Comparison of ENCODE assay signal across 19 cellular contexts in the genomic region with DNA sequence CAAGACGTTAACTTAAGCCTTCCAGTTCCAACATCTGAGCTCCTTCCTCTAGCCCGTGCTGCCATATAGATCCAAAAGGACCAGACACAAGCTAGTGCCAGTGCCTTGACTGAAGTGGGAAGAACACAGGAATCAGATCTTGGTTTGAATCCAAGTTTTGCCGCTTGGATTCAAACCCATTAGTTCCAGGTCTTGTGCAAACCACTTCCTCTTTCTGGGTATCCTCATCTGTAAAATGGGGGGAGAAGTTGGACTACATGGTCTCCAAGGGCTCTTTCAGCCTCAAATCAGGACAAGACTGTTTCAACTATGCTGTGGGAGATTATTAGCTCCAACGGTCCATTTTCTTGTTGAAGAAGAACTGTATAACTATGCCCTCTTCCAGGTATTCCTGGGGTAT. TPM values are rescaled to one million over a fixed set of nuclear protein-coding genes. Genes with fewer than 3 reads are reported as not detected.
A peak's percentile ranks its signal among the peaks of the same experiment; 100 is the strongest.
DNase-seq lines count a peak whose midpoint lies in the region; ATAC-seq, FAIRE-seq and TF ChIP-seq lines count a peak whose summit lies in the region.
"Had no signal": no experiment of that assay in that cellular context is flagged by ENCODE, and none has a peak within 500 bp of the region (broad histone marks: within the 10 kb centered on the region; RNA-seq: fewer than 3 reads in every experiment).

No MANE protein-coding gene starts in this region.

- TF ChIP-seq CTCF in NB4 (IDR thresholded peaks at IDR 0.05; ENCODE audit: low read depth, low read length) (no peak), GM12878 (IDR thresholded peaks at IDR 0.05 in 2 of 3, conservative IDR thresholded peaks at IDR 0.05 in 1 of 3; ENCODE audit: control insufficient read depth in 2 of 3, extremely low read depth in 1 of 3, insufficient read depth in 1 of 3, low read depth in 3 of 3, low read length in 3 of 3) (no peak), parathyroid adenoma (IDR thresholded peaks at IDR 0.05) (no peak)

- CTCF ChIA-PET in GM12878 (lab: Yijun Ruan, JAX), result no interaction called here

- in situ Hi-C loops in GM12878 (cut with MboI), result no loop called here

- H2AFZ ChIP-seq in GM12878 (ENCODE audit: control insufficient read depth, low read depth, low read length), result no peak overlapping the region
- H2AFZ ChIP-seq in parathyroid adenoma, result no peak overlapping the region

- H3K9me3 ChIP-seq in GM12878 (replicated peaks; ENCODE audit: control insufficient read depth, insufficient read depth, low read length) (no peaks in the 10 kb centered on the region), parathyroid adenoma (ENCODE audit: control insufficient read depth, low read length) (no peaks in the 10 kb centered on the region)
- H3K9me3 ChIP-seq: Caco-2 had no signal

- SMC1A ChIA-PET in GM12878 (lab: Charles Lee; ENCODE audit: uncharacterized antibody, unreplicated experiment), result no interaction called here

- TF ChIP-seq POLR2A in GM12891 (IDR thresholded peaks at IDR 0.05; ENCODE audit: low read depth, low read length) (no peak), NB4 (IDR thresholded peaks at IDR 0.05; ENCODE audit: extremely low read depth, insufficient read length) (no peak), GM12878 (IDR thresholded peaks at IDR 0.05; ENCODE audit: low read depth, low read length) (no peak)

- FAIRE-seq in GM12891 (lab: Jason Lieb, UNC) (no peak), GM12878 (lab: Jason Lieb, UNC) (no peak), GM19239 (lab: Jason Lieb, UNC) (no peak)
- FAIRE-seq: D721Med, G401.6, HTR-8/SVneo had no signal

- no TSS peak for BruUV-seq in GM12878 (replicated peaks; lab: Mats Ljungman, UMichigan)

- H3K9ac ChIP-seq in GM12878 (ENCODE audit: control insufficient read depth, insufficient read depth, low read length), result no peak overlapping the region
- no peak overlapping the region for H3K9ac ChIP-seq in parathyroid adenoma
- H3K9ac ChIP-seq: BLaER1 treated with 17β-estradiol and CSF1 and Interleukin-3, amounts not matched to agents 10 nM and 100 nM had no signal

- DNase-seq in GM12891 (ENCODE audit: insufficient read length, low spot score) (no peak), NB4 (ENCODE audit: low read depth) (peak; percentile 13), GM12878 (ENCODE audit: low read depth, low spot score) (no peak), GM19239 (ENCODE audit: insufficient read length, low spot score) (no peak), SHP77 (lab: John Stamatoyannopoulos, UW) (no peak)
- DNase-seq in activated CD4-positive, CD25-positive, alpha-beta regulatory T cell treated with anti-CD3 and anti-CD28 coated beads, Interleukin-2, amount 50 U/mL, for 72 hours, result no peak
- DNase-seq: Caco-2; CD4-positive, CD25-positive, alpha-beta regulatory T cell; CD8-positive, alpha-beta memory T cell; GOT3; H7; HFFc6; IMR-90 had no signal

- H3K79me2 ChIP-seq in GM12878 (ENCODE audit: control insufficient read depth, insufficient read depth, low read length) (no peaks in the 10 kb centered on the region), parathyroid adenoma (no peaks in the 10 kb centered on the region)

- H4K20me1 ChIP-seq in GM12878 (ENCODE audit: control insufficient read depth, insufficient read depth), result no peaks in the 10 kb centered on the region

- WGBS in GM12878 (ENCODE audit: insufficient coverage, insufficient replicate concordance, low lambda C conversion rate, missing lambda C conversion rate), result 90% methylated on average over 4 of the region's 4 CpGs

- no peak for TF ChIP-seq EP300 in GM12878 (IDR thresholded peaks at IDR 0.05; ENCODE audit: borderline replicate concordance in 1 of 2, control insufficient read depth in 1 of 2, low read depth in 2 of 2, low read length in 2 of 2)

- H3K36me3 ChIP-seq in GM12878 (ENCODE audit: control insufficient read depth in 2 of 2, insufficient read depth in 2 of 2, low read length in 1 of 2) (no peaks in the 10 kb centered on the region), parathyroid adenoma (ENCODE audit: control insufficient read depth, insufficient read depth, low read length) (no peaks in the 10 kb centered on the region)

- no peak for ATAC-seq in GM12878
- ATAC-seq: HCT116 had no signal

- intact Hi-C loops in GM12878 (cut with micrococcal nuclease; ENCODE audit: unreplicated experiment), result no loop called here

- no peak overlapping the region for H3K4me2 ChIP-seq in GM12878 (ENCODE audit: control insufficient read depth, insufficient read depth)
- peak overlapping the region; percentile 29 for H3K4me2 ChIP-seq in parathyroid adenoma (ENCODE audit: low read length)

- POLR2A ChIA-PET in GM12878 (lab: Charles Lee), result no interaction called here

- H3K4me1 ChIP-seq in GM12878 (ENCODE audit: control insufficient read depth, insufficient read depth, low read length), result no peaks in the 10 kb centered on the region
- H3K4me1 ChIP-seq in parathyroid adenoma, result peaks cover 12% of the 10 kb centered on the region
- H3K4me1 ChIP-seq: Caco-2 had no signal

- H3K4me3 ChIP-seq in NB4 (ENCODE audit: low read depth, low read length) (no peak overlapping the region), GM12878 (no peak overlapping the region), parathyroid adenoma (ENCODE audit: low read depth, low read length) (no peak overlapping the region)
- H3K4me3 ChIP-seq: BLaER1 treated with 17β-estradiol and CSF1 and Interleukin-3, amounts not matched to agents 10 nM and 100 nM had no signal

- no peak for TF ChIP-seq RAD21 in GM12878 (IDR thresholded peaks at IDR 0.05; ENCODE audit: insufficient read depth, low read depth, low read length)

- RAD21 ChIA-PET in GM12878 (lab: Charles Lee; ENCODE audit: unreplicated experiment), result interaction anchor here (1.0 kb wide), 1 partner anchor 37 kb away, joined by 3 read pairs; no protein-coding TSS in a partner anchor

- H3K27ac ChIP-seq in GM12878 (ENCODE audit: control insufficient read depth, insufficient read depth) (no peak overlapping the region), parathyroid adenoma (peak overlapping the region; percentile 26)
- H3K27ac ChIP-seq: BLaER1 treated with 17β-estradiol and CSF1 and Interleukin-3, amounts not matched to agents 10 nM and 100 nM had no signal

- no peaks in the 10 kb centered on the region for H3K27me3 ChIP-seq in GM12878 (replicated peaks in 1 of 2; ENCODE audit: control insufficient read depth in 2 of 2, insufficient read depth in 2 of 2, low read length in 1 of 2)
- no peaks in the 10 kb centered on the region for H3K27me3 ChIP-seq in parathyroid adenoma (ENCODE audit: control insufficient read depth, insufficient read depth, low read length)
- H3K27me3 ChIP-seq: BLaER1 treated with 17β-estradiol and CSF1 and Interleukin-3, amounts not matched to agents 10 nM and 100 nM had no signal

TF ChIP-seq in GM12891, 5 proteins besides CTCF, POLR2A, EP300 and RAD21:
- TF ChIP-seq TAF1 (IDR thresholded peaks at IDR 0.05; ENCODE audit: low read depth, low read length) (no peak), POLR2AphosphoS5 (IDR thresholded peaks at IDR 0.05; ENCODE audit: low read depth, low read length) (no peak), SPI1 (IDR thresholded peaks at IDR 0.05; ENCODE audit: low read depth, low read length) (peak; percentile 71), POU2F2 (IDR thresholded peaks at IDR 0.05; ENCODE audit: low read depth, low read length) (no peak), PAX5 (IDR thresholded peaks at IDR 0.05; ENCODE audit: insufficient read depth, low read length, severe bottlenecking) (no peak)

TF ChIP-seq in GM12878, 131 proteins besides CTCF, POLR2A, EP300 and RAD21:
- peak; percentile 63 for TF ChIP-seq SPI1 (IDR thresholded peaks at IDR 0.05; ENCODE audit: borderline replicate concordance, insufficient read depth, low read depth, low read length)
- TF ChIP-seq, protein P1, sequence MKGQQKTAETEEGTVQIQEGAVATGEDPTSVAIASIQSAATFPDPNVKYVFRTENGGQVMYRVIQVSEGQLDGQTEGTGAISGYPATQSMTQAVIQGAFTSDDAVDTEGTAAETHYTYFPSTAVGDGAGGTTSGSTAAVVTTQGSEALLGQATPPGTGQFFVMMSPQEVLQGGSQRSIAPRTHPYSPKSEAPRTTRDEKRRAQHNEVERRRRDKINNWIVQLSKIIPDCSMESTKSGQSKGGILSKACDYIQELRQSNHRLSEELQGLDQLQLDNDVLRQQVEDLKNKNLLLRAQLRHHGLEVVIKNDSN (IDR thresholded peaks at IDR 0.05; ENCODE audit: borderline replicate concordance, extremely low read length, insufficient read depth, low read depth, low read length), result no peak

RNA-seq across cellular contexts. Expression of a gene that starts 32.6 kb away (rescaled TPM):
- polyA plus RNA-seq in GM12891 (2012; ENCODE audit: low read depth, missing spikeins), result 1.3 TPM
- total RNA-seq in GM12878 (2013; cell fraction: nucleolus; rRNA removed), result 4.1 and 4.8 TPM in 2 replicates
- total RNA-seq in GM12878 (2014; rRNA removed), result 2.5 TPM in 2 replicates
- 2.0 and 2.5 TPM in 2 replicates for total RNA-seq in GM12878 (2014; rRNA removed; fragmentation: Illumina TruSeq; extraction: Trizol)
- 2.9 and 3.1 TPM in 2 replicates for total RNA-seq in GM12878 (2021)
- polyA plus RNA-seq in GM12878 (2011; ENCODE audit: low read depth), result 0.96 TPM
- 2.4 and 3.3 TPM in 2 replicates for polyA plus RNA-seq in GM12878 (2011; rRNA removed)
- polyA plus RNA-seq in GM12878 (2011; cell fraction: cytosol; rRNA removed), result 4.2 and 4.4 TPM in 2 replicates
- 2.6 TPM in 2 replicates for polyA plus RNA-seq in GM12878 (2011; cell fraction: nucleus; rRNA removed)
- 1.4 and 1.9 TPM in 2 replicates for polyA plus RNA-seq in GM12878 (2012)
- polyA plus RNA-seq in GM12878 (2014; fragmentation: Illumina TruSeq; extraction: Trizol), result 2.9 and 3.5 TPM in 2 replicates
- polyA plus RNA-seq in GM12878 (2014; fragmentation: Nextera tagmentation; extraction: Ambion mirVana), result 1 to 10 TPM; 1.2 to 1.4 TPM
- 3.1 and 5.0 TPM in 2 replicates for polyA plus RNA-seq in GM12878 (2014; rRNA removed)
- 1 to 10 TPM; 3.0 to 3.7 TPM for polyA plus RNA-seq in GM12878 (2016; fragmentation: Nextera tagmentation; extraction: Ambion mirVana)
- polyA minus RNA-seq in GM12878 (2011; rRNA and poly(A)+ RNA removed), result 2.1 and 2.9 TPM in 2 replicates
- 2.1 TPM in 1 of 2 replicates, not detected in the other for polyA minus RNA-seq in GM12878 (2011; cell fraction: cytosol; rRNA and poly(A)+ RNA removed)
- 1.8 and 2.9 TPM in 2 replicates for polyA minus RNA-seq in GM12878 (2011; cell fraction: nucleus; rRNA and poly(A)+ RNA removed)
